In the genomic region with DNA sequence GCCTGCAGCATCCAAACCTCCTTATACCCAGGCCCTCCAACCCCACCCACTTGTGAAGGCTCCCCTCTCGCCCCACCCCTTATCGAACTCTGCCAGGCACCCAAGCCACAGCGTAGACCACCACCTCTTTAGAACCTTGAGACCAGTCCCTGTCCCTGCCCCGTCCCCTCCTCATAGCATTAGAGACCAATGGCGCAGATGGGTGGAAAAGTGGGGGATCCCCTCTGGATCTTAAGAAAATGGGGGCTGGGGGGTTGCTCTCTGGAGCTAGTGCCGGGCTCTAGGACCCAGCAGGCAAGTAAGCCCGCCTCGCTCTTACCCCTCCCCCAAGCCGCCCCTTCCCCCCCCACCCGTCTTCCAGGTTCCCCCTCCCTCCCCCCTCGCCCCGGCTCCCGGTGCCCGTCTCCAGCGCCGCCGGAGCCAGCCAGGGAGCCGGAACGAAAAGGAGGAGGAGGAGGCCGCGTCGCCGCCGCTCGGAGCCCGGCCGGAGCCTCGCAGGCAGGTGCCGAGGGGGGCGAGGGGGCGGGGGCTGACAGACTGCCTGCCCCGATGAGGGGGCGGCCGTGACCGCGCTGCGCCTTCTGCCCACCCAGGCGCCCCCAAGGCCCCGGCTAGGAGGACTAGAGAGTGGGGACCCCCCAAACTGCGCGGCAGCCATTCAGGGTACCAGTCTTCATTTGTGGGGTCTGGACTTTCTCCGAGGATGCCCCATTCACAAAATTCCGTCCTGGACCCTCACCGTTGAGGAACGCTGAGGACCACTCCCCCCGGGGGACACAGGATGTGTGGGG, we compare ENCODE assay signal across 1 cellular context.
TF ChIP-seq lines count a peak whose summit lies in the region.

A gene with protein sequence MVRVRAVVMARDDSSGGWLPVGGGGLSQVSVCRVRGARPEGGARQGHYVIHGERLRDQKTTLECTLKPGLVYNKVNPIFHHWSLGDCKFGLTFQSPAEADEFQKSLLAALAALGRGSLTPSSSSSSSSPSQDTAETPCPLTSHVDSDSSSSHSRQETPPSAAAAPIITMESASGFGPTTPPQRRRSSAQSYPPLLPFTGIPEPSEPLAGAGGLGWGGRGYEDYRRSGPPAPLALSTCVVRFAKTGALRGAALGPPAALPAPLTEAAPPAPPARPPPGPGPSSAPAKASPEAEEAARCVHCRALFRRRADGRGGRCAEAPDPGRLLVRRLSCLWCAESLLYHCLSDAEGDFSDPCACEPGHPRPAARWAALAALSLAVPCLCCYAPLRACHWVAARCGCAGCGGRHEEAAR (plus strand): TSS at position 388 of the 791 bp plus-strand sequence. CDS start 1,606 bp downstream, outside the sequence.

TF ChIP-seq in liver, 16 proteins besides CTCF, POLR2A, EP300 and RAD21 (continued from another document):
- TF ChIP-seq REST (IDR thresholded peaks at IDR 0.05): no peak
TF ChIP-seq in liver: peak in this region for 0.
